Comparison of ENCODE assay signal across 1 cellular context in genomic region chr10:72272689-72273409, GRCh38.
TF ChIP-seq lines count a peak whose summit lies in the region.

No MANE protein-coding gene starts in this region.

TF ChIP-seq in K562, 482 proteins besides CTCF, POLR2A, EP300 and RAD21 (continued from another document and continues in another):
- TF ChIP-seq ZNF398 (CRISPR knock-in tag; IDR thresholded peaks at IDR 0.05) (no peak), CBX8 (IDR thresholded peaks at IDR 0.05; ENCODE audit: borderline replicate concordance, extremely low read depth, low read depth, low read length, poor library complexity, severe bottlenecking) (no peak), FOXP1 (CRISPR knock-in tag; IDR thresholded peaks at IDR 0.05) (peak; percentile 93), CEBPB (tag; IDR thresholded peaks at IDR 0.05) (peak; percentile 98), KDM5B (IDR thresholded peaks at IDR 0.05; ENCODE audit: insufficient replicate concordance, low read depth, low read length) (no peak), ZNF586 (CRISPR knock-in tag; conservative IDR thresholded peaks at IDR 0.05) (no peak), ILK (tag; IDR thresholded peaks at IDR 0.05; ENCODE audit: borderline replicate concordance, low read depth) (no peak), ZNF253 (CRISPR knock-in tag; conservative IDR thresholded peaks at IDR 0.05) (no peak), MAFF (IDR thresholded peaks at IDR 0.05; ENCODE audit: low read length) (no peak), BMI1 (IDR thresholded peaks at IDR 0.05; ENCODE audit: low read length) (no peak), ARNT (IDR thresholded peaks at IDR 0.05) (no peak), RFX1 (IDR thresholded peaks at IDR 0.05) (no peak), ZBTB7A (IDR thresholded peaks at IDR 0.05; ENCODE audit: borderline replicate concordance, control insufficient read depth, low read depth, low read length) (peak; percentile 79), KLF13 (tag; IDR thresholded peaks at IDR 0.05; ENCODE audit: borderline replicate concordance, low read depth) (peak; percentile 51; the same call in 1 of the 2 replicates), SMAD2 (IDR thresholded peaks at IDR 0.05; ENCODE audit: low read depth, low read length) (no peak), NCOA6 (IDR thresholded peaks at IDR 0.05) (no peak), GATAD2A (IDR thresholded peaks at IDR 0.05) (no peak), TFE3 (CRISPR knock-in tag; IDR thresholded peaks at IDR 0.05) (no peak), JUN (IDR thresholded peaks at IDR 0.05; ENCODE audit: borderline replicate concordance, low read depth, low read length) (peak; percentile 68; the same call in 1 of the 2 replicates), JUN (CRISPR knock-in tag; IDR thresholded peaks at IDR 0.05; ENCODE audit: borderline replicate concordance) (no peak; the same call in 1 of the 2 replicates), EZH2 (IDR thresholded peaks at IDR 0.05; ENCODE audit: borderline replicate concordance, low read depth, low read length) (no peak), BRD9 (IDR thresholded peaks at IDR 0.05; ENCODE audit: low read depth, partially characterized antibody) (no peak), ZFP30 (CRISPR knock-in tag; IDR thresholded peaks at IDR 0.05; ENCODE audit: borderline replicate concordance) (no peak), FOXO4 (CRISPR knock-in tag; IDR thresholded peaks at IDR 0.05) (no peak; the same call in 1 of the 2 replicates), ZNF561 (CRISPR knock-in tag; conservative IDR thresholded peaks at IDR 0.05) (no peak), EHMT2 (IDR thresholded peaks at IDR 0.05) (no peak), PTTG1 (tag; IDR thresholded peaks at IDR 0.05; ENCODE audit: low read depth) (no peak), CEBPG (CRISPR knock-in tag; IDR thresholded peaks at IDR 0.05) (peak; percentile 100), CEBPG (tag; conservative IDR thresholded peaks at IDR 0.05 in 1 of 2, IDR thresholded peaks at IDR 0.05 in 1 of 2) (peak in 1 of 2 experiments; percentile 100; a peak in 2 of 4 replicates), ZC3H4 (CRISPR knock-in tag; IDR thresholded peaks at IDR 0.05; ENCODE audit: borderline replicate concordance) (no peak), ARID2 (IDR thresholded peaks at IDR 0.05) (no peak; the same call in 1 of the 2 replicates), PCBP1 (IDR thresholded peaks at IDR 0.05; ENCODE audit: low read depth, low read length, poor library complexity, severe bottlenecking) (peak; percentile 61), YY1 (IDR thresholded peaks at IDR 0.05; ENCODE audit: borderline replicate concordance in 1 of 3, control insufficient read depth in 1 of 3, extremely low read depth in 1 of 3, insufficient read depth in 3 of 3, insufficient read length in 1 of 3, insufficient replicate concordance in 2 of 3, low read depth in 1 of 3, low read length in 2 of 3) (peak in 1 of 3 experiments; percentile 52), BRF1 (IDR thresholded peaks at IDR 0.05; ENCODE audit: borderline replicate concordance, extremely low read depth, insufficient read length) (no peak), NR2F6 (CRISPR knock-in tag; IDR thresholded peaks at IDR 0.05) (no peak), STAG1 (CRISPR knock-in tag; IDR thresholded peaks at IDR 0.05; ENCODE audit: borderline replicate concordance) (no peak), FOXJ2 (tag; IDR thresholded peaks at IDR 0.05) (peak; percentile 82), KAT7 (CRISPR knock-in tag; IDR thresholded peaks at IDR 0.05; ENCODE audit: borderline replicate concordance) (peak; percentile 81; the same call in 1 of the 2 replicates), MTA1 (IDR thresholded peaks at IDR 0.05; ENCODE audit: borderline replicate concordance) (peak; percentile 78), HMG20A (CRISPR knock-in tag; conservative IDR thresholded peaks at IDR 0.05) (no peak), E2F1 (CRISPR knock-in tag; IDR thresholded peaks at IDR 0.05) (no peak), HNRNPLL (IDR thresholded peaks at IDR 0.05; ENCODE audit: low read depth, low read length, poor library complexity, severe bottlenecking) (no peak), NFE2L1 (tag; IDR thresholded peaks at IDR 0.05; ENCODE audit: borderline replicate concordance, low read depth) (no peak), RBM34 (IDR thresholded peaks at IDR 0.05; ENCODE audit: borderline replicate concordance, insufficient read depth, low read length) (no peak), ZNF408 (CRISPR knock-in tag; IDR thresholded peaks at IDR 0.05; ENCODE audit: low read depth) (no peak), NCOA2 (IDR thresholded peaks at IDR 0.05; ENCODE audit: partially characterized antibody in 2 of 2) (no peak), TEAD2 (tag; IDR thresholded peaks at IDR 0.05) (no peak), ZBTB1 (CRISPR knock-in tag; IDR thresholded peaks at IDR 0.05; ENCODE audit: borderline replicate concordance, low read depth) (peak; percentile 81; the same call in 1 of the 2 replicates), PHF21A (IDR thresholded peaks at IDR 0.05; ENCODE audit: borderline replicate concordance, low read depth) (no peak), LARP7 (IDR thresholded peaks at IDR 0.05) (0 out of 2 replicates have a peak, but pooled peaks have one; percentile 7), ATF7 (IDR thresholded peaks at IDR 0.05) (no peak), ZNF175 (CRISPR knock-in tag; IDR thresholded peaks at IDR 0.05; ENCODE audit: low read depth) (peak; percentile 82; the same call in 1 of the 2 replicates), PKNOX1 (IDR thresholded peaks at IDR 0.05) (no peak), BRD4 (IDR thresholded peaks at IDR 0.05) (peak; percentile 99), OTX1 (CRISPR knock-in tag; IDR thresholded peaks at IDR 0.05) (peak; percentile 84), EWSR1 (IDR thresholded peaks at IDR 0.05; ENCODE audit: borderline replicate concordance, low read depth, partially characterized antibody) (no peak)
- TF ChIP-seq, protein P1, sequence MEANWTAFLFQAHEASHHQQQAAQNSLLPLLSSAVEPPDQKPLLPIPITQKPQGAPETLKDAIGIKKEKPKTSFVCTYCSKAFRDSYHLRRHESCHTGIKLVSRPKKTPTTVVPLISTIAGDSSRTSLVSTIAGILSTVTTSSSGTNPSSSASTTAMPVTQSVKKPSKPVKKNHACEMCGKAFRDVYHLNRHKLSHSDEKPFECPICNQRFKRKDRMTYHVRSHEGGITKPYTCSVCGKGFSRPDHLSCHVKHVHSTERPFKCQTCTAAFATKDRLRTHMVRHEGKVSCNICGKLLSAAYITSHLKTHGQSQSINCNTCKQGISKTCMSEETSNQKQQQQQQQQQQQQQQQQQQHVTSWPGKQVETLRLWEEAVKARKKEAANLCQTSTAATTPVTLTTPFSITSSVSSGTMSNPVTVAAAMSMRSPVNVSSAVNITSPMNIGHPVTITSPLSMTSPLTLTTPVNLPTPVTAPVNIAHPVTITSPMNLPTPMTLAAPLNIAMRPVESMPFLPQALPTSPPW (CRISPR knock-in tag; IDR thresholded peaks at IDR 0.05), result peak; percentile 92
- TF ChIP-seq, protein P2, sequence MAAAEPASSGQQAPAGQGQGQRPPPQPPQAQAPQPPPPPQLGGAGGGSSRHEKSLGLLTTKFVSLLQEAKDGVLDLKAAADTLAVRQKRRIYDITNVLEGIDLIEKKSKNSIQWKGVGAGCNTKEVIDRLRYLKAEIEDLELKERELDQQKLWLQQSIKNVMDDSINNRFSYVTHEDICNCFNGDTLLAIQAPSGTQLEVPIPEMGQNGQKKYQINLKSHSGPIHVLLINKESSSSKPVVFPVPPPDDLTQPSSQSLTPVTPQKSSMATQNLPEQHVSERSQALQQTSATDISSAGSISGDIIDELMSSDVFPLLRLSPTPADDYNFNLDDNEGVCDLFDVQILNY (CRISPR knock-in tag; IDR thresholded peaks at IDR 0.05), result no peak; the same call in 1 of the 2 replicates
- TF ChIP-seq, protein P3, sequence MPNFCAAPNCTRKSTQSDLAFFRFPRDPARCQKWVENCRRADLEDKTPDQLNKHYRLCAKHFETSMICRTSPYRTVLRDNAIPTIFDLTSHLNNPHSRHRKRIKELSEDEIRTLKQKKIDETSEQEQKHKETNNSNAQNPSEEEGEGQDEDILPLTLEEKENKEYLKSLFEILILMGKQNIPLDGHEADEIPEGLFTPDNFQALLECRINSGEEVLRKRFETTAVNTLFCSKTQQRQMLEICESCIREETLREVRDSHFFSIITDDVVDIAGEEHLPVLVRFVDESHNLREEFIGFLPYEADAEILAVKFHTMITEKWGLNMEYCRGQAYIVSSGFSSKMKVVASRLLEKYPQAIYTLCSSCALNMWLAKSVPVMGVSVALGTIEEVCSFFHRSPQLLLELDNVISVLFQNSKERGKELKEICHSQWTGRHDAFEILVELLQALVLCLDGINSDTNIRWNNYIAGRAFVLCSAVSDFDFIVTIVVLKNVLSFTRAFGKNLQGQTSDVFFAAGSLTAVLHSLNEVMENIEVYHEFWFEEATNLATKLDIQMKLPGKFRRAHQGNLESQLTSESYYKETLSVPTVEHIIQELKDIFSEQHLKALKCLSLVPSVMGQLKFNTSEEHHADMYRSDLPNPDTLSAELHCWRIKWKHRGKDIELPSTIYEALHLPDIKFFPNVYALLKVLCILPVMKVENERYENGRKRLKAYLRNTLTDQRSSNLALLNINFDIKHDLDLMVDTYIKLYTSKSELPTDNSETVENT (CRISPR knock-in tag; IDR thresholded peaks at IDR 0.05), result no peak
- TF ChIP-seq, protein P4, sequence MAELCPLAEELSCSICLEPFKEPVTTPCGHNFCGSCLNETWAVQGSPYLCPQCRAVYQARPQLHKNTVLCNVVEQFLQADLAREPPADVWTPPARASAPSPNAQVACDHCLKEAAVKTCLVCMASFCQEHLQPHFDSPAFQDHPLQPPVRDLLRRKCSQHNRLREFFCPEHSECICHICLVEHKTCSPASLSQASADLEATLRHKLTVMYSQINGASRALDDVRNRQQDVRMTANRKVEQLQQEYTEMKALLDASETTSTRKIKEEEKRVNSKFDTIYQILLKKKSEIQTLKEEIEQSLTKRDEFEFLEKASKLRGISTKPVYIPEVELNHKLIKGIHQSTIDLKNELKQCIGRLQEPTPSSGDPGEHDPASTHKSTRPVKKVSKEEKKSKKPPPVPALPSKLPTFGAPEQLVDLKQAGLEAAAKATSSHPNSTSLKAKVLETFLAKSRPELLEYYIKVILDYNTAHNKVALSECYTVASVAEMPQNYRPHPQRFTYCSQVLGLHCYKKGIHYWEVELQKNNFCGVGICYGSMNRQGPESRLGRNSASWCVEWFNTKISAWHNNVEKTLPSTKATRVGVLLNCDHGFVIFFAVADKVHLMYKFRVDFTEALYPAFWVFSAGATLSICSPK (IDR thresholded peaks at IDR 0.05; ENCODE audit: borderline replicate concordance), result no peak; the same call in 1 of the 2 replicates
